17 cellular contexts compared by ENCODE assay signal in the genomic region with DNA sequence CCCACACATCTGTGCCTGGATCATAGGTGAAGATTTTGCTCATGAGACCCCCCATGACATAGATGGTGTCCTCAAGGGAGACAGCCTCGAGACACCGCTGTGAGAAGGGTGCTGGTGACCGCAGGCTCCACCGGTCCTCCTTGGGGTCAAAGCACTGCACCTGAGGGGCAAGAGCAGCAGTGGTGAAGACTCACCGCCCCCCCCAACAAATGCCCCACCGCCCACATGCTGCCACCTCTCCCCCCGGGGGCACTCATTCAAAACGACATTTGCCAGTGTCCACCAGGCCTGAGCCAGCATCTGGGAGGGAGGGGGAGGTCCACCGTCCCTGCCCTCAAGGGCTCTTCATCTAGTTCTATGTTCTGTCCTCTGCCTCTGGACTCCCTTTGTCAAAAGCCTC. TPM values are rescaled to one million over a fixed set of nuclear protein-coding genes. Genes with fewer than 3 reads are reported as not detected.
DNase-seq lines count a peak whose midpoint lies in the region; ATAC-seq and TF ChIP-seq lines count a peak whose summit lies in the region.
"Had no signal": no experiment of that assay in that cellular context is flagged by ENCODE, and none has a peak within 500 bp of the region (broad histone marks: within the 10 kb centered on the region; RNA-seq: fewer than 3 reads in every experiment).

No MANE protein-coding gene starts in this region.

- no peaks in the 10 kb centered on the region for H3K9me3 ChIP-seq in T-helper 17 cell (ENCODE audit: control insufficient read depth, low read length, poor library complexity, severe bottlenecking)
- H3K9me3 ChIP-seq: BE2C had no signal

- peak overlapping the region; percentile 8 for H3K27ac Mint-ChIP-seq in activated naive CD4-positive, alpha-beta T cell treated with anti-CD3 and anti-CD28 coated beads, Interleukin-2, amount 10 ng/mL, durations not matched to agents 7 days and 5 days
- peak overlapping the region in 1 of 2 donors; percentile 72 for H3K27ac Mint-ChIP-seq in activated naive CD4-positive, alpha-beta T cell treated with anti-CD3 and anti-CD28 coated beads, Interleukin-2, amount 50 U/mL, for 72 hours
- H3K27ac Mint-ChIP-seq in T-helper 17 cell, result peak overlapping the region; percentile 21
- H3K27ac Mint-ChIP-seq in glutamatergic neuron (ENCODE audit: unreplicated experiment), result peak overlapping the region; percentile 33

- H3K27me3 Mint-ChIP-seq in activated naive CD4-positive, alpha-beta T cell treated with anti-CD3 and anti-CD28 coated beads, Interleukin-2, amount 10 ng/mL, durations not matched to agents 7 days and 5 days, result peaks cover 25% of the 10 kb centered on the region
- H3K27me3 Mint-ChIP-seq in T-helper 17 cell (no peaks in the 10 kb centered on the region), glutamatergic neuron (ENCODE audit: unreplicated experiment) (peaks cover 20% of the 10 kb centered on the region)

- no peak for ATAC-seq in activated naive CD4-positive, alpha-beta T cell treated with anti-CD3 and anti-CD28 coated beads, Interleukin-2, amount 50 U/mL, for 72 hours
- ATAC-seq in T-helper 17 cell, result no peak

- no peaks in the 10 kb centered on the region for H3K9me3 Mint-ChIP-seq in activated naive CD4-positive, alpha-beta T cell treated with anti-CD3 and anti-CD28 coated beads, Interleukin-2, amount 10 ng/mL, durations not matched to agents 7 days and 5 days
- peaks cover 0 to under 1% of the 10 kb centered on the region in 2 donors for H3K9me3 Mint-ChIP-seq in activated naive CD4-positive, alpha-beta T cell treated with anti-CD3 and anti-CD28 coated beads, Interleukin-2, amount 50 U/mL, for 72 hours
- H3K9me3 Mint-ChIP-seq in glutamatergic neuron (ENCODE audit: unreplicated experiment), result peaks cover 13% of the 10 kb centered on the region
- H3K9me3 Mint-ChIP-seq: CD4-positive, alpha-beta memory T cell had no signal

- no peak for TF ChIP-seq CTCF in glutamatergic neuron (IDR thresholded peaks at IDR 0.05; ENCODE audit: partially characterized antibody, unreplicated experiment)

- intact Hi-C loops in posterior vena cava (cut with DNase I), result no loop called here

- no peak for DNase-seq in activated naive CD4-positive, alpha-beta T cell treated with anti-CD3 and anti-CD28 coated beads, Interleukin-2, amount 10 ng/mL, durations not matched to agents 7 days and 5 days
- no peak for DNase-seq in activated naive CD4-positive, alpha-beta T cell treated with anti-CD3 and anti-CD28 coated beads, Interleukin-2, amount 50 U/mL, for 72 hours (ENCODE audit: low spot score in 2 of 2)
- DNase-seq in T-helper 17 cell, result no peak
- DNase-seq in glutamatergic neuron, result no peak
- peak; percentile 72 for DNase-seq in posterior vena cava (ENCODE audit: low spot score)
- no peak for DNase-seq in GM03348 (ENCODE audit: low spot score)
- no peak for DNase-seq in NCI-H2107 treated with DMSO at 0.1 percent for 48 hours (lab: John Stamatoyannopoulos, UW; ENCODE audit: unreplicated experiment)
- no peak for DNase-seq in HuH-7 (ENCODE audit: low spot score)
- DNase-seq: BE2C; CD4-positive, alpha-beta memory T cell; KBM-7; NCI-H1105; NCI-H1694; NCI-H510A; NCI-H748 treated with DMSO at 0.1 percent for 48 hours; NK-92 treated with Interleukin-12 subunit alpha and Interleukin-12 subunit beta, amount 100 ng/mL, for 24 hours; Right ventricle myocardium superior had no signal

- peaks cover 2% of the 10 kb centered on the region for H3K36me3 Mint-ChIP-seq in activated naive CD4-positive, alpha-beta T cell treated with anti-CD3 and anti-CD28 coated beads, Interleukin-2, amount 10 ng/mL, durations not matched to agents 7 days and 5 days
- peaks cover 1% of the 10 kb centered on the region in 2 donors for H3K36me3 Mint-ChIP-seq in activated naive CD4-positive, alpha-beta T cell treated with anti-CD3 and anti-CD28 coated beads, Interleukin-2, amount 50 U/mL, for 72 hours
- H3K36me3 Mint-ChIP-seq in T-helper 17 cell (ENCODE audit: low read depth), result no peaks in the 10 kb centered on the region
- peaks cover under 1% of the 10 kb centered on the region for H3K36me3 Mint-ChIP-seq in glutamatergic neuron (ENCODE audit: unreplicated experiment)

- H3K4me3 Mint-ChIP-seq in activated naive CD4-positive, alpha-beta T cell treated with anti-CD3 and anti-CD28 coated beads, Interleukin-2, amount 10 ng/mL, durations not matched to agents 7 days and 5 days, result no peak overlapping the region
- H3K4me3 Mint-ChIP-seq in T-helper 17 cell (no peak overlapping the region), glutamatergic neuron (ENCODE audit: unreplicated experiment) (no peak overlapping the region)

- peaks cover 7% of the 10 kb centered on the region for H3K4me1 Mint-ChIP-seq in activated naive CD4-positive, alpha-beta T cell treated with anti-CD3 and anti-CD28 coated beads, Interleukin-2, amount 10 ng/mL, durations not matched to agents 7 days and 5 days
- H3K4me1 Mint-ChIP-seq in T-helper 17 cell, result peaks cover 8% of the 10 kb centered on the region
- H3K4me1 Mint-ChIP-seq in glutamatergic neuron (ENCODE audit: low read depth, unreplicated experiment), result peaks cover 37% of the 10 kb centered on the region

- CTCF ChIA-PET in activated naive CD4-positive, alpha-beta T cell treated with anti-CD3 and anti-CD28 coated beads, Interleukin-2, amount 10 ng/mL, durations not matched to agents 7 days and 5 days (lab: Charles Lee), result interaction anchor here (0.9 to 3.5 kb wide), 2 partner anchors 16 to 24 kb away, joined by 3 to 16 read pairs; a partner anchor contains a TSS

RNA-seq across cellular contexts. Expression of a gene that starts 9.3 kb away (rescaled TPM):
- total RNA-seq in activated naive CD4-positive, alpha-beta T cell treated with anti-CD3 and anti-CD28 coated beads, Interleukin-2, amount 50 U/mL, for 72 hours, result under 1 TPM in 1 of 2 donors, not detected in 1; 0.89 TPM
- 1 to 10 TPM; 1.3 to 3.1 TPM for total RNA-seq in T-helper 17 cell
- 41.4 TPM for total RNA-seq in glutamatergic neuron (ENCODE audit: unreplicated experiment)
- under 1 TPM; 0.67 to 0.79 TPM for total RNA-seq in posterior vena cava

RNA-seq across cellular contexts. Expression of a gene that starts 24.4 kb away (rescaled TPM):
- total RNA-seq in activated naive CD4-positive, alpha-beta T cell treated with anti-CD3 and anti-CD28 coated beads, Interleukin-2, amount 50 U/mL, for 72 hours, result 1,000 to 10,000 TPM; 4,688 to 5,066 TPM
- total RNA-seq in T-helper 17 cell (1,000 to 10,000 TPM; 4,448 to 4,546 TPM), glutamatergic neuron (ENCODE audit: unreplicated experiment) (1,391 TPM), posterior vena cava (1,000 to 10,000 TPM; 1,304 to 1,399 TPM)

Comparison
In these comparisons a context has a peak if more than half of its experiments do, and no peak if none do; other contexts are left out.
1. RNA of a gene that starts 9.3 kb away (total RNA-seq): 41.4 TPM in glutamatergic neuron (single experiment); 1.3 to 3.1 TPM in T-helper 17 cell, 0.89 TPM in activated naive CD4-positive, alpha-beta T cell treated with anti-CD3 and anti-CD28 coated beads, Interleukin-2, amount 50 U/mL, for 72 hours and 0.67 to 0.79 TPM in posterior vena cava; every median in the first group is over 10 times any median in the second.